In genomic region chr3:118485693-118486092, GRCh38 we compare ENCODE assay signal across 24 cellular contexts.
DNase-seq lines count a peak whose midpoint lies in the region; ATAC-seq, FAIRE-seq and TF ChIP-seq lines count a peak whose summit lies in the region.
"Had no signal": no experiment of that assay in that cellular context is flagged by ENCODE, and none has a peak within 500 bp of the region (broad histone marks: within the 10 kb centered on the region; RNA-seq: fewer than 3 reads in every experiment).

No MANE protein-coding gene starts in this region.

- no peak overlapping the region for H3K9ac ChIP-seq in GM12878 (ENCODE audit: control insufficient read depth, insufficient read depth, low read length)
- H3K9ac ChIP-seq: BLaER1 treated with 17β-estradiol and CSF1 and Interleukin-3, amounts not matched to agents 10 nM and 100 nM; GM23248 had no signal

- ATAC-seq in GM21360 (IDR thresholded peaks at IDR 0.05; ENCODE audit: unreplicated experiment) (peak; percentile 90), HG03432 (IDR thresholded peaks at IDR 0.05; ENCODE audit: unreplicated experiment) (peak; percentile 78), GM12878 (peak; percentile 84), HG03108 (IDR thresholded peaks at IDR 0.05; ENCODE audit: unreplicated experiment) (no peak)
- ATAC-seq: CD8-positive, alpha-beta T cell; HCT116 had no signal

- BruUV-seq in A673 (replicated peaks; lab: Mats Ljungman, UMichigan) (no TSS peak), GM12878 (replicated peaks; lab: Mats Ljungman, UMichigan) (no TSS peak)

- CTCF ChIA-PET in A673 (lab: Charles Lee), result no interaction called here
- CTCF ChIA-PET in GM12878 (lab: Yijun Ruan, JAX), result interaction anchor here (1.1 kb wide), 2 partner anchors 68 to 328 kb away, joined by 3 read pairs; no protein-coding TSS in a partner anchor

- POLR2A ChIA-PET in A673 (lab: Charles Lee; ENCODE audit: low non-redundant PET) (no interaction called here), GM12878 (lab: Charles Lee) (no interaction called here)

- DNase-seq in A673 (ENCODE audit: low spot score) (peak; percentile 3), GM12878 (ENCODE audit: low read depth, low spot score) (no peak), iPS-NIHi11 (ENCODE audit: low spot score) (no peak), GOT3 (lab: John Stamatoyannopoulos, UW) (no peak)
- DNase-seq: 8988T; Calu3; CD8-positive, alpha-beta T cell; DMS 273 treated with DMSO at 0.1 percent for 48 hours; DMS53; DND-41; EL; GM23248; H7; HFFc6; Karpas-422; KBM-7 had no signal

- no peak for TF ChIP-seq EP300 in GM12878 (IDR thresholded peaks at IDR 0.05; ENCODE audit: borderline replicate concordance in 1 of 2, control insufficient read depth in 1 of 2, low read depth in 2 of 2, low read length in 2 of 2)

- no peak for TF ChIP-seq POLR2A in GM12878 (IDR thresholded peaks at IDR 0.05; ENCODE audit: low read depth, low read length)

- no peaks in the 10 kb centered on the region for H3K27me3 ChIP-seq in A673 (replicated peaks; ENCODE audit: insufficient read depth, low read depth, low read length, poor library complexity)
- H3K27me3 ChIP-seq in GM12878 (replicated peaks in 1 of 2; ENCODE audit: control insufficient read depth in 2 of 2, insufficient read depth in 2 of 2, low read length in 1 of 2), result no peaks in the 10 kb centered on the region
- H3K27me3 ChIP-seq: BLaER1 treated with 17β-estradiol and CSF1 and Interleukin-3, amounts not matched to agents 10 nM and 100 nM had no signal

- H3K9me3 ChIP-seq in A673 (ENCODE audit: low read depth, low read length, poor library complexity, severe bottlenecking) (no peaks in the 10 kb centered on the region), GM12878 (replicated peaks; ENCODE audit: control insufficient read depth, insufficient read depth, low read length) (no peaks in the 10 kb centered on the region)
- H3K9me3 ChIP-seq: BLaER1 treated with 17β-estradiol and CSF1 and Interleukin-3, amounts not matched to agents 10 nM and 100 nM had no signal

- RAD21 ChIA-PET in GM12878 (lab: Charles Lee; ENCODE audit: unreplicated experiment), result no interaction called here

- TF ChIP-seq CTCF in A673 (conservative IDR thresholded peaks at IDR 0.05; ENCODE audit: low read depth, low read length) (no peak), GM12878 (IDR thresholded peaks at IDR 0.05 in 2 of 3, conservative IDR thresholded peaks at IDR 0.05 in 1 of 3; ENCODE audit: control insufficient read depth in 2 of 3, extremely low read depth in 1 of 3, insufficient read depth in 1 of 3, low read depth in 3 of 3, low read length in 3 of 3) (no peak)

- H3K4me1 ChIP-seq in A673 (ENCODE audit: insufficient read depth, low read length, poor library complexity, severe bottlenecking) (no peaks in the 10 kb centered on the region), GM12878 (ENCODE audit: control insufficient read depth, insufficient read depth, low read length) (no peaks in the 10 kb centered on the region)
- H3K4me1 ChIP-seq: BLaER1 treated with 17β-estradiol and CSF1 and Interleukin-3, amounts not matched to agents 10 nM and 100 nM had no signal

- no peaks in the 10 kb centered on the region for H3K36me3 ChIP-seq in A673 (ENCODE audit: insufficient read depth, low read length, poor library complexity, severe bottlenecking)
- H3K36me3 ChIP-seq in GM12878 (ENCODE audit: control insufficient read depth in 2 of 2, insufficient read depth in 2 of 2, low read length in 1 of 2), result no peaks in the 10 kb centered on the region
- H3K36me3 ChIP-seq: BLaER1 treated with 17β-estradiol and CSF1 and Interleukin-3, amounts not matched to agents 10 nM and 100 nM had no signal

- SMC1A ChIA-PET in GM12878 (lab: Charles Lee; ENCODE audit: uncharacterized antibody, unreplicated experiment), result interaction anchor here (1.2 kb wide), 1 partner anchor 331 kb away, joined by 3 read pairs; no protein-coding TSS in a partner anchor

- TF ChIP-seq RAD21 in GM12878 (IDR thresholded peaks at IDR 0.05; ENCODE audit: insufficient read depth, low read depth, low read length), result no peak

- in situ Hi-C loops in GM12878 (cut with MboI), result no loop called here

- FAIRE-seq in GM12878 (lab: Jason Lieb, UNC), result no peak
- FAIRE-seq: GM12892, GM18507, HTR-8/SVneo had no signal

- no peak overlapping the region for H3K4me2 ChIP-seq in GM12878 (ENCODE audit: control insufficient read depth, insufficient read depth)
- H3K4me2 ChIP-seq: BLaER1 treated with 17β-estradiol and CSF1 and Interleukin-3, amounts not matched to agents 10 nM and 100 nM had no signal

- intact Hi-C loops in A673 (cut with micrococcal nuclease; ENCODE audit: unreplicated experiment), result no loop called here
- intact Hi-C loops in GM12878 (cut with micrococcal nuclease; ENCODE audit: unreplicated experiment), result no loop called here

- 0% methylated on average over 5 of the region's 5 CpGs for WGBS in GM12878 (ENCODE audit: insufficient coverage, insufficient replicate concordance, low lambda C conversion rate, missing lambda C conversion rate)

- no peaks in the 10 kb centered on the region for H3K79me2 ChIP-seq in GM12878 (ENCODE audit: control insufficient read depth, insufficient read depth, low read length)

- H3K4me3 ChIP-seq in A673 (ENCODE audit: low read depth, low read length, poor library complexity, severe bottlenecking) (no peak overlapping the region), GM12878 (no peak overlapping the region)
- H3K4me3 ChIP-seq: BLaER1 treated with 17β-estradiol and CSF1 and Interleukin-3, amounts not matched to agents 10 nM and 100 nM; GM23248 had no signal

- H4K20me1 ChIP-seq in GM12878 (ENCODE audit: control insufficient read depth, insufficient read depth), result no peaks in the 10 kb centered on the region
- H4K20me1 ChIP-seq: BLaER1 treated with 17β-estradiol and CSF1 and Interleukin-3, amounts not matched to agents 10 nM and 100 nM had no signal

- H3K27ac ChIP-seq in A673 (ENCODE audit: low read depth, low read length, poor library complexity, severe bottlenecking) (no peak overlapping the region), GM12878 (ENCODE audit: control insufficient read depth, insufficient read depth) (no peak overlapping the region)
- H3K27ac ChIP-seq: BLaER1 treated with 17β-estradiol and CSF1 and Interleukin-3, amounts not matched to agents 10 nM and 100 nM; GM23248 had no signal

- H2AFZ ChIP-seq in GM12878 (ENCODE audit: control insufficient read depth, low read depth, low read length), result no peak overlapping the region
- H2AFZ ChIP-seq: GM23248 had no signal

TF ChIP-seq in GM12878, 131 proteins besides CTCF, POLR2A, EP300 and RAD21 (continues in another document):
- TF ChIP-seq SUPT20H (IDR thresholded peaks at IDR 0.05; ENCODE audit: borderline replicate concordance, control insufficient read depth, low read depth, low read length) (no peak), BCL11A (IDR thresholded peaks at IDR 0.05; ENCODE audit: low read depth, low read length) (peak; percentile 74), EED (IDR thresholded peaks at IDR 0.05; ENCODE audit: low read depth) (peak; percentile 60; the same call in 1 of the 2 replicates), ATF7 (IDR thresholded peaks at IDR 0.05; ENCODE audit: low read depth) (0 out of 2 replicates have a peak, but pooled peaks have one; percentile 26), SPI1 (IDR thresholded peaks at IDR 0.05; ENCODE audit: borderline replicate concordance, insufficient read depth, low read depth, low read length) (peak; percentile 51; the same call in 1 of the 2 replicates), NR2C2 (IDR thresholded peaks at IDR 0.05; ENCODE audit: borderline replicate concordance, control insufficient read depth, insufficient read length, low read depth) (no peak), MAX (IDR thresholded peaks at IDR 0.05; ENCODE audit: low read depth, low read length) (no peak), ZZZ3 (IDR thresholded peaks at IDR 0.05; ENCODE audit: control insufficient read depth, insufficient read length, low read depth) (no peak), ZNF592 (IDR thresholded peaks at IDR 0.05) (no peak), MXI1 (IDR thresholded peaks at IDR 0.05; ENCODE audit: low read depth, low read length) (no peak), ZSCAN29 (IDR thresholded peaks at IDR 0.05) (no peak), SUZ12 (IDR thresholded peaks at IDR 0.05; ENCODE audit: unreplicated experiment) (no peak), NFIC (IDR thresholded peaks at IDR 0.05; ENCODE audit: low read depth, low read length) (peak; percentile 47; the same call in 1 of the 2 replicates), RUNX3 (IDR thresholded peaks at IDR 0.05; ENCODE audit: low read length) (peak; percentile 45; the same call in 1 of the 2 replicates)
